In genomic region chr6:7518853-7519252, GRCh38 we compare ENCODE assay signal across 25 cellular contexts.
"Had no signal": no experiment of that assay in that cellular context is flagged by ENCODE, and none has a peak within 500 bp of the region (broad histone marks: within the 10 kb centered on the region; RNA-seq: fewer than 3 reads in every experiment).

No MANE protein-coding gene starts in this region.

- H3K4me3 Mint-ChIP-seq: dendritic cell treated with granulocyte-macrophage colony-stimulating factor and Interleukin-4, amounts not matched to agents 40 ng/mL and 50 ng/mL, for 4 days; effector memory CD8-positive, alpha-beta T cell; endodermal cell; naive B cell had no signal

- DNase-seq: colonic mucosa; cortex of kidney; effector CD8-positive, alpha-beta T cell; effector memory CD8-positive, alpha-beta T cell; endodermal cell; erythroblast; esophagus squamous epithelium; foreskin fibroblast; foreskin melanocyte; gastrocnemius medialis; glutamatergic neuron; head of caudate nucleus; heart right ventricle; hippocampal formation; left cardiac atrium; left lung; left ventricle myocardium superior; lower lobe of right lung; mesenchymal stem cell; mucosa of descending colon; naive B cell had no signal

- H3K27me3 ChIP-seq: colonic mucosa, gastrocnemius medialis had no signal

- H3K4me1 ChIP-seq: colonic mucosa, gastrocnemius medialis, heart right ventricle, left lung, lower lobe of right lung had no signal

- H3K9me3 Mint-ChIP-seq: dendritic cell treated with granulocyte-macrophage colony-stimulating factor and Interleukin-4, amounts not matched to agents 40 ng/mL and 50 ng/mL, for 4 days; effector memory CD8-positive, alpha-beta T cell; endodermal cell; mesothelial cell of epicardium; naive B cell had no signal

- H3K27ac ChIP-seq: colonic mucosa, epithelial cell of prostate, esophagus squamous epithelium, gastrocnemius medialis, heart right ventricle, left lung, lower lobe of right lung had no signal

- H3K4me1 Mint-ChIP-seq: endodermal cell had no signal

- H3K27ac Mint-ChIP-seq: dendritic cell treated with granulocyte-macrophage colony-stimulating factor and Interleukin-4, amounts not matched to agents 40 ng/mL and 50 ng/mL, for 4 days; effector memory CD8-positive, alpha-beta T cell; endodermal cell had no signal

- H3K4me3 ChIP-seq: colonic mucosa, esophagus squamous epithelium, gastrocnemius medialis, heart right ventricle, left lung, lower lobe of right lung, mucosa of descending colon had no signal

- ATAC-seq: effector memory CD8-positive, alpha-beta T cell; esophagus mucosa; gastrocnemius medialis; heart right ventricle; left cardiac atrium; left lung; left ventricle myocardium superior; lower lobe of right lung; mucosa of descending colon had no signal

- H3K36me3 Mint-ChIP-seq: mesothelial cell of epicardium, naive B cell had no signal

- H3K36me3 ChIP-seq: colonic mucosa, esophagus squamous epithelium, gastrocnemius medialis, heart right ventricle, left lung, lower lobe of right lung had no signal
